Comparison of ENCODE assay signal across 12 cellular contexts in genomic region chr1:178869114-178869697, GRCh38. TPM values are rescaled to one million over a fixed set of nuclear protein-coding genes. Genes with fewer than 3 reads are reported as not detected.
DNase-seq lines count a peak whose midpoint lies in the region; ATAC-seq, FAIRE-seq and TF ChIP-seq lines count a peak whose summit lies in the region.
"Had no signal": no experiment of that assay in that cellular context is flagged by ENCODE, and none has a peak within 500 bp of the region (broad histone marks: within the 10 kb centered on the region; RNA-seq: fewer than 3 reads in every experiment).

No MANE protein-coding gene starts in this region.

- H3K4me1 ChIP-seq in H1 (replicated peaks in 1 of 4; ENCODE audit: control insufficient read depth in 3 of 4, insufficient read depth in 4 of 4, low read length in 3 of 4) (peaks cover 0 to 6% (median 2%) of the 10 kb centered on the region in 4 experiments; a peak in 2 of 7 replicates), liver (ENCODE audit: control insufficient read depth in 4 of 4, insufficient read depth in 4 of 4, low read length in 3 of 4) (peaks cover 3 to 25% (median 19%) of the 10 kb centered on the region in 4 donors), suprapubic skin (peaks cover 11% of the 10 kb centered on the region)

- no peak overlapping the region for H2BK120ac ChIP-seq in H1 (replicated peaks; ENCODE audit: low read depth, low read length)

- H4K8ac ChIP-seq in H1 (ENCODE audit: extremely low read depth, insufficient read depth, low read length): no peak overlapping the region

- no peak for ATAC-seq in HG02763 (IDR thresholded peaks at IDR 0.05; ENCODE audit: unreplicated experiment)
- ATAC-seq: naive thymus-derived CD8-positive, alpha-beta T cell had no signal

- no peak overlapping the region for H3K56ac ChIP-seq in H1 (replicated peaks; ENCODE audit: insufficient read length, low read depth, low read length)

- no peak overlapping the region for H3K4ac ChIP-seq in H1 (replicated peaks; ENCODE audit: insufficient read length, low read depth, low read length)

- DNase-seq in HEK293T (ENCODE audit: extremely low spot score): no peak
- DNase-seq in H1 (ENCODE audit: low read depth in 1 of 2, low spot score in 2 of 2): no peak
- DNase-seq in suprapubic skin (ENCODE audit: low spot score in 2 of 2): no peak
- no peak for DNase-seq in NCI-H1417 treated with DMSO at 0.1 percent for 48 hours (lab: John Stamatoyannopoulos, UW)
- DNase-seq in amniotic stem cell (lab: John Stamatoyannopoulos, UW): no peak
- DNase-seq in MV-4-11 (lab: John Stamatoyannopoulos, UW): no peak
- DNase-seq: naive thymus-derived CD8-positive, alpha-beta T cell; NCI-H526 treated with DMSO at 0.1 percent for 48 hours; T-helper 9 cell had no signal

- no peak overlapping the region for H3K14ac ChIP-seq in H1 (ENCODE audit: insufficient read length)

- CTCF ChIA-PET in HEK293T (lab: Yijun Ruan, JAX): interaction anchor here (0.8 kb wide), 1 partner anchor 12 kb away, joined by 3 read pairs; no protein-coding TSS in a partner anchor
- CTCF ChIA-PET in H1 (lab: Charles Lee; ENCODE audit: partially characterized antibody): interaction anchor here (1.3 kb wide), 1 partner anchor 101 kb away, joined by 4 read pairs; no protein-coding TSS in a partner anchor

- H4K20me1 ChIP-seq in H1 (replicated peaks in 1 of 2; ENCODE audit: control insufficient read depth in 1 of 2, insufficient read depth in 2 of 2, low read length in 2 of 2): no peaks in the 10 kb centered on the region

- no peak overlapping the region for H3K18ac ChIP-seq in H1 (ENCODE audit: extremely low read depth, low read length)

- H3K27ac ChIP-seq in H1 (ENCODE audit: low read depth, low read length) (no peak overlapping the region), liver (ENCODE audit: low read depth in 1 of 2, low read length in 2 of 2) (peak overlapping the region; percentile 48 to 69), suprapubic skin (peak overlapping the region; percentile 34)

- H3K23me2 ChIP-seq in H1 (ENCODE audit: low read depth, low read length): no peaks in the 10 kb centered on the region

- H3K79me2 ChIP-seq in H1 (ENCODE audit: control insufficient read depth in 1 of 2, insufficient read depth in 2 of 2, low read length in 2 of 2): no peaks in the 10 kb centered on the region

- TF ChIP-seq EP300 in H1 (IDR thresholded peaks at IDR 0.05; ENCODE audit: borderline replicate concordance in 1 of 2, low read depth in 2 of 2, low read length in 2 of 2) (no peak), suprapubic skin (IDR thresholded peaks at IDR 0.05) (no peak)

- TF ChIP-seq CTCF in H1 (IDR thresholded peaks at IDR 0.05; ENCODE audit: control extremely low read depth in 1 of 3, insufficient read depth in 1 of 3, low read depth in 1 of 3, low read length in 3 of 3) (no peak), liver (IDR thresholded peaks at IDR 0.05; ENCODE audit: low read depth, low read length, missing input control) (no peak), suprapubic skin (IDR thresholded peaks at IDR 0.05) (no peak)

- peak; percentile 62 for FAIRE-seq in H1 (lab: Jason Lieb, UNC)
- FAIRE-seq: endometrium had no signal

- no peak overlapping the region for H4K5ac ChIP-seq in H1 (ENCODE audit: insufficient read length, low read depth, low read length)

- H2BK15ac ChIP-seq in H1 (ENCODE audit: low read length): no peak overlapping the region

- no peak overlapping the region for H2BK12ac ChIP-seq in H1 (ENCODE audit: low read depth, low read length)

- TF ChIP-seq POLR2A in H1 (IDR thresholded peaks at IDR 0.05; ENCODE audit: control extremely low read depth in 1 of 2, low read depth in 2 of 2, low read length in 2 of 2): no peak
- TF ChIP-seq POLR2A in suprapubic skin (IDR thresholded peaks at IDR 0.05): peak in 1 of 2 donors; percentile 35

- no peak overlapping the region for H2AK5ac ChIP-seq in H1 (ENCODE audit: low read depth, low read length)

- POLR2A ChIA-PET in HEK293T (lab: Yijun Ruan, JAX): no interaction called here
- POLR2A ChIA-PET in H1 (lab: Charles Lee; ENCODE audit: partially characterized antibody): interaction anchor here (0.7 kb wide), 1 partner anchor 57 kb away, joined by 3 read pairs; no protein-coding TSS in a partner anchor

- no peak overlapping the region for H2BK5ac ChIP-seq in H1 (ENCODE audit: low read depth, low read length)

- H3K36me3 ChIP-seq in H1 (ENCODE audit: control insufficient read depth in 2 of 4, insufficient read depth in 4 of 4, low read length in 3 of 4) (no peaks in the 10 kb centered on the region), liver (ENCODE audit: control insufficient read depth in 4 of 4, insufficient read depth in 3 of 4, low read depth in 1 of 4, low read length in 3 of 4) (peaks cover 0 to 3% (median under 1%) of the 10 kb centered on the region in 4 donors), suprapubic skin (no peaks in the 10 kb centered on the region)

- H3K4me2 ChIP-seq in H1 (ENCODE audit: insufficient read depth in 1 of 2, low read depth in 2 of 2, low read length in 2 of 2): peak overlapping the region in 1 of 2 experiments; percentile 22; a peak in 2 of 4 replicates

- H3K9me3 ChIP-seq in H1 (ENCODE audit: insufficient read depth in 2 of 2, low read depth in 1 of 2, low read length in 1 of 2): no peaks in the 10 kb centered on the region
- no peaks in the 10 kb centered on the region for H3K9me3 ChIP-seq in liver (ENCODE audit: control insufficient read depth in 4 of 4, low read length in 3 of 4)
- no peaks in the 10 kb centered on the region for H3K9me3 ChIP-seq in suprapubic skin

- no peak overlapping the region for H2AFZ ChIP-seq in H1 (ENCODE audit: low read length)

- no peaks in the 10 kb centered on the region for H3K79me1 ChIP-seq in H1 (ENCODE audit: low read depth, low read length)

- H3K9ac ChIP-seq in H1 (replicated peaks in 1 of 4; ENCODE audit: extremely low read depth in 1 of 4, low read depth in 3 of 4, low read length in 3 of 4) (no peak overlapping the region), liver (ENCODE audit: low read depth in 1 of 2, low read length in 2 of 2) (peak overlapping the region; percentile 66 to 82)

- TF ChIP-seq RAD21 in H1 (IDR thresholded peaks at IDR 0.05 in 1 of 2, conservative IDR thresholded peaks at IDR 0.05 in 1 of 2; ENCODE audit: low read depth in 2 of 2, low read length in 2 of 2) (no peak), liver (IDR thresholded peaks at IDR 0.05) (no peak)

- no peak overlapping the region for H4K91ac ChIP-seq in H1 (replicated peaks; ENCODE audit: insufficient read length, low read length)

- H2BK20ac ChIP-seq in H1 (ENCODE audit: low read length): no peak overlapping the region

- no peaks in the 10 kb centered on the region for H3K27me3 ChIP-seq in H1 (replicated peaks in 1 of 4; ENCODE audit: control insufficient read depth in 3 of 4, extremely low read depth in 1 of 4, insufficient read depth in 3 of 4, low read length in 3 of 4)
- no peaks in the 10 kb centered on the region for H3K27me3 ChIP-seq in liver (ENCODE audit: control insufficient read depth in 4 of 4, insufficient read depth in 4 of 4, low read length in 3 of 4)
- no peaks in the 10 kb centered on the region for H3K27me3 ChIP-seq in suprapubic skin

- no peak overlapping the region for H3K23ac ChIP-seq in H1 (ENCODE audit: insufficient read length)

- 16% methylated on average over 3 of the region's 3 CpGs; no CpG with 5 or more reads in 1 of the 2 experiments for WGBS in H1 (ENCODE audit: extremely low coverage in 1 of 2, insufficient coverage in 1 of 2, insufficient read length in 1 of 2, insufficient replicate concordance in 2 of 2, low coverage in 1 of 2, low lambda C conversion rate in 2 of 2, missing lambda C conversion rate in 1 of 2), 2 experiments
- 50% methylated on average over 3 of the region's 3 CpGs for WGBS in liver
- 59% methylated on average over 3 of the region's 3 CpGs for WGBS in suprapubic skin

- H3K4me3 ChIP-seq in H1 (ENCODE audit: extremely low read depth in 1 of 4, insufficient read depth in 2 of 4, low read depth in 3 of 4, low read length in 4 of 4) (peak overlapping the region in 1 of 4 experiments; percentile 35; a peak in 2 of 8 replicates), liver (ENCODE audit: low read depth in 1 of 3, low read length in 3 of 3) (peak overlapping the region in 1 of 3 donors; percentile 26), suprapubic skin (peak overlapping the region; percentile 39)

TF ChIP-seq in HEK293T, 16 proteins besides CTCF, POLR2A, EP300 and RAD21 (continues in another document):
- no peak for TF ChIP-seq HDGF (IDR thresholded peaks at IDR 0.05; ENCODE audit: borderline replicate concordance)
- no peak for TF ChIP-seq SUZ12 (IDR thresholded peaks at IDR 0.05)

TF ChIP-seq in H1, 55 proteins besides CTCF, POLR2A, EP300 and RAD21 (continues in another document):
- TF ChIP-seq SUZ12 (IDR thresholded peaks at IDR 0.05; ENCODE audit: low read length): no peak
- peak; percentile 45; the same call in 1 of the 2 replicates for TF ChIP-seq CEBPB (IDR thresholded peaks at IDR 0.05; ENCODE audit: low read depth, low read length)
- no peak for TF ChIP-seq CBX5 (IDR thresholded peaks at IDR 0.05; ENCODE audit: low read depth, low read length)
- no peak for TF ChIP-seq SP1 (IDR thresholded peaks at IDR 0.05; ENCODE audit: low read depth, low read length)

TF ChIP-seq in liver, 16 proteins besides CTCF, POLR2A, EP300 and RAD21 (continues in another document):
- no peak for TF ChIP-seq HNF4G (IDR thresholded peaks at IDR 0.05)
- no peak for TF ChIP-seq SP1 (IDR thresholded peaks at IDR 0.05)
- TF ChIP-seq FOXA2 (IDR thresholded peaks at IDR 0.05): no peak
- TF ChIP-seq, protein P1, sequence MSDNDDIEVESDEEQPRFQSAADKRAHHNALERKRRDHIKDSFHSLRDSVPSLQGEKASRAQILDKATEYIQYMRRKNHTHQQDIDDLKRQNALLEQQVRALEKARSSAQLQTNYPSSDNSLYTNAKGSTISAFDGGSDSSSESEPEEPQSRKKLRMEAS (IDR thresholded peaks at IDR 0.05): no peak
- no peak for TF ChIP-seq RXRA (IDR thresholded peaks at IDR 0.05)
- TF ChIP-seq EGR1 (IDR thresholded peaks at IDR 0.05; ENCODE audit: low read depth in 2 of 2): no peak
- TF ChIP-seq YY1 (IDR thresholded peaks at IDR 0.05): no peak
- no peak for TF ChIP-seq HNF4A (conservative IDR thresholded peaks at IDR 0.05)

RNA-seq across cellular contexts. Expression of gene ANGPTL1, which starts 1.7 kb away (rescaled TPM):
- not detected in 2 replicates for total RNA-seq in H1 (2021; fragmentation: NEBNext Ultra II Directional; extraction: Animal tissue kit (Norgen Biotek cat#: 25700))
- polyA plus RNA-seq in H1 (2011; rRNA removed) (not detected in 2 replicates), liver (1 to 10 TPM; 2.6 to 5.5 TPM)
- not detected for polyA plus RNA-seq in H1 (2011; cell fraction: cytosol; rRNA removed)
- polyA plus RNA-seq in H1 (2011; cell fraction: nucleus; rRNA removed): not detected
- polyA plus RNA-seq in H1 (2012, experiment 1 of 2): 0.08 to 0.17 TPM (median 0.13 TPM) in 3 of 4 replicates, not detected in the other
- not detected for polyA plus RNA-seq in H1 (2012, experiment 2 of 2)
- polyA plus RNA-seq in H1 (2013, experiment 1 of 2): 0.06 TPM
- polyA plus RNA-seq in H1 (2013, experiment 2 of 2): 0.28 TPM
- polyA minus RNA-seq in H1 (2011; rRNA and poly(A)+ RNA removed): 0.03 and 0.07 TPM in 2 replicates
- not detected for polyA minus RNA-seq in H1 (2011; cell fraction: cytosol; rRNA and poly(A)+ RNA removed)
- not detected for polyA minus RNA-seq in H1 (2011; cell fraction: nucleus; rRNA and poly(A)+ RNA removed)
- total RNA-seq in liver (10 to 100 TPM in 1 of 2 donors, under 1 TPM in 1; 0.93 to 11.2 TPM), suprapubic skin (10 to 100 TPM in 3 of 4 donors, 1 to 10 TPM in 1; 4.3 to 23.4 (median 10.6) TPM)
- total RNA-seq: naive thymus-derived CD8-positive, alpha-beta T cell had no signal
- polyA plus RNA-seq: naive thymus-derived CD8-positive, alpha-beta T cell had no signal

Comparison
In these comparisons a context has a peak if more than half of its experiments do, and no peak if none do; other contexts are left out.
1. H3K9ac ChIP-seq: peak in liver (2 of 2); none in H1 (0 of 4).